Comparison of ENCODE assay signal across 13 cellular contexts in genomic region chr6:134114918-134115714, GRCh38.
"Had no signal": no experiment of that assay in that cellular context is flagged by ENCODE, and none has a peak within 500 bp of the region (broad histone marks: within the 10 kb centered on the region; RNA-seq: fewer than 3 reads in every experiment).

No MANE protein-coding gene starts in this region.

- H3K9me3 Mint-ChIP-seq: activated CD8-positive, alpha-beta T cell treated with anti-CD3 and anti-CD28 coated beads for 36 hours; effector memory CD8-positive, alpha-beta T cell; nephron; stimulated activated memory B cell treated with anti-CD40 and anti-IgM and Interleukin-4, amounts not matched to agents 10 μg/mL and 1 μg/mL and 100 μg/mL, for 72 hours had no signal

- H3K4me3 ChIP-seq: ascending aorta, coronary artery, mucosa of descending colon, SK-N-MC, upper lobe of right lung had no signal

- H3K27me3 ChIP-seq: ascending aorta, upper lobe of right lung had no signal

- H3K9me3 ChIP-seq: ascending aorta, mucosa of descending colon, upper lobe of right lung had no signal

- H3K36me3 ChIP-seq: ascending aorta, upper lobe of right lung had no signal

- H3K27ac ChIP-seq: ascending aorta, coronary artery, SK-N-MC, upper lobe of right lung had no signal

- H3K36me3 Mint-ChIP-seq: stimulated activated memory B cell treated with anti-CD40 and anti-IgM and Interleukin-4, amounts not matched to agents 10 μg/mL and 1 μg/mL and 100 μg/mL, for 72 hours; T-cell had no signal

- DNase-seq: activated CD8-positive, alpha-beta memory T cell treated with anti-CD3 and anti-CD28 coated beads, Interleukin-2, amount 50 U/mL, for 48 hours; activated CD8-positive, alpha-beta T cell treated with anti-CD3 and anti-CD28 coated beads for 36 hours; effector memory CD8-positive, alpha-beta T cell; left colon; mucosa of descending colon; T-cell; T1000; upper lobe of right lung had no signal

- H3K27ac Mint-ChIP-seq: activated CD8-positive, alpha-beta T cell treated with anti-CD3 and anti-CD28 coated beads for 36 hours; effector memory CD8-positive, alpha-beta T cell; nephron; stimulated activated memory B cell treated with anti-CD40 and anti-IgM and Interleukin-4, amounts not matched to agents 10 μg/mL and 1 μg/mL and 100 μg/mL, for 72 hours; T-cell had no signal

- ATAC-seq: activated CD8-positive, alpha-beta T cell treated with anti-CD3 and anti-CD28 coated beads for 36 hours; effector memory CD8-positive, alpha-beta T cell; left colon; mucosa of descending colon; stimulated activated memory B cell treated with anti-CD40 and anti-IgM and Interleukin-4, amounts not matched to agents 10 μg/mL and 1 μg/mL and 100 μg/mL, for 72 hours; T-cell; upper lobe of right lung had no signal

- H3K4me3 Mint-ChIP-seq: activated CD8-positive, alpha-beta T cell treated with anti-CD3 and anti-CD28 coated beads for 36 hours; effector memory CD8-positive, alpha-beta T cell; nephron; stimulated activated memory B cell treated with anti-CD40 and anti-IgM and Interleukin-4, amounts not matched to agents 10 μg/mL and 1 μg/mL and 100 μg/mL, for 72 hours; T-cell had no signal

- H3K4me1 ChIP-seq: ascending aorta, upper lobe of right lung had no signal

- H3K4me1 Mint-ChIP-seq: nephron; stimulated activated memory B cell treated with anti-CD40 and anti-IgM and Interleukin-4, amounts not matched to agents 10 μg/mL and 1 μg/mL and 100 μg/mL, for 72 hours had no signal
